11 cellular contexts compared by ENCODE assay signal in the genomic region with DNA sequence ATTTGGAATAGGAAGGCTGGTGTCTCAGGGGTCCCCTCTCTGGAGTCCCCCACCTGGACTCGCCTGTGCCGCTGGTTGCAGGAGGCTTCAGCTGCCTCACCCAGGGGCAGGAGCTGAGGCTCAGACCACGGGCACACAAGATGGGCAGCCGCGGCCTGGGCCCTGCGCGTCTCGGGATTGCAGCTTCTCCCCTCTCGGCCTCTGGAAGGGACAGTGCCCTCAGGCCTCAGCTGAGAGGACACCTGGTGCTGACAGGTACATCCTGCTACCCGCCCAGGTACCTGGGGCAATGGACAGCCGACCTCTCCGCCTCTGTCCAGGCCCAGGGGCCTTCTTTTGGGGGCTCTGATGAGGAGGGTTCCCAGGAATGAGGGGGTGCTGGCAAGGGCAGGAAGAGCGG. TPM values are rescaled to one million over a fixed set of nuclear protein-coding genes. Genes with fewer than 3 reads are reported as not detected.
"Had no signal": no experiment of that assay in that cellular context is flagged by ENCODE, and none has a peak within 500 bp of the region (broad histone marks: within the 10 kb centered on the region; RNA-seq: fewer than 3 reads in every experiment).

No MANE protein-coding gene starts in this region.

- H3K27ac ChIP-seq: HL-60, KMS-11 had no signal

- H3K4me2 ChIP-seq: KMS-11 had no signal

- DNase-seq: IMR-90, KBM-7, KG1 had no signal

- FAIRE-seq: HepG2, HTR-8/SVneo, K562 had no signal

- H3K4me3 ChIP-seq: K562 had no signal

- H3K9ac ChIP-seq: KMS-11 had no signal

- ATAC-seq: HepG2, K562 had no signal

RNA-seq across cellular contexts. Expression of gene UNC5A, which starts 38.3 kb away (rescaled TPM):
- total RNA-seq: HepG2, IMR-90, K562 had no signal
- polyA plus RNA-seq: HepG2, IgD-negative memory B cell, IMR-90, K562 had no signal

RNA-seq across cellular contexts. Expression of gene HK3, which starts 50.5 kb away (rescaled TPM):
- total RNA-seq: HepG2, HT-29, HT1080, IMR-90 had no signal
- polyA plus RNA-seq: HepG2, IgD-negative memory B cell, IMR-90, K562 had no signal
